In genomic region chr1:12162459-12163137, GRCh38 we compare ENCODE assay signal across 10 cellular contexts. TPM values are rescaled to one million over a fixed set of nuclear protein-coding genes. Genes with fewer than 3 reads are reported as not detected.
A peak's percentile ranks its signal among the peaks of the same experiment; 100 is the strongest.
DNase-seq lines count a peak whose midpoint lies in the region; ATAC-seq and TF ChIP-seq lines count a peak whose summit lies in the region.
"Had no signal": no experiment of that assay in that cellular context is flagged by ENCODE, and none has a peak within 500 bp of the region (broad histone marks: within the 10 kb centered on the region; RNA-seq: fewer than 3 reads in every experiment).

No MANE protein-coding gene starts in this region.

- TF ChIP-seq POLR2A in breast epithelium (IDR thresholded peaks at IDR 0.05): no peak

- H3K9me3 Mint-ChIP-seq in MCF 10A (ENCODE audit: unreplicated experiment): no peaks in the 10 kb centered on the region
- no peaks in the 10 kb centered on the region for H3K9me3 Mint-ChIP-seq in activated T-helper 17 cell treated with anti-CD3 and anti-CD28 coated beads, Interleukin-2, amount 50 U/mL, for 72 hours

- H3K9ac ChIP-seq in mucosa of rectum (ENCODE audit: low read depth in 1 of 2, low read length in 2 of 2): peak overlapping the region; percentile 15 to 33

- no TSS peak for BruUV-seq in MCF 10A (replicated peaks; lab: Mats Ljungman, UMichigan)

- H3K4me1 ChIP-seq in breast epithelium: no peaks in the 10 kb centered on the region
- H3K4me1 ChIP-seq in mucosa of rectum (ENCODE audit: control insufficient read depth in 2 of 2, insufficient read depth in 2 of 2, low read length in 2 of 2): peaks cover 22 to 28% of the 10 kb centered on the region in 2 donors
- H3K4me1 ChIP-seq in upper lobe of right lung: peaks cover 34% of the 10 kb centered on the region

- POLR2A ChIA-PET in MCF 10A (lab: Yijun Ruan, JAX): interaction anchor here (0.6 to 0.9 kb wide), 3 partner anchors 16 to 1893 kb away, joined by 3 read pairs; no protein-coding TSS in a partner anchor

- ATAC-seq in activated T-helper 17 cell treated with anti-CD3 and anti-CD28 coated beads, Interleukin-2, amount 50 U/mL, for 72 hours (replicated peaks): no peak
- no peak for ATAC-seq in upper lobe of right lung

- no peaks in the 10 kb centered on the region for H3K27me3 ChIP-seq in breast epithelium
- H3K27me3 ChIP-seq in mucosa of rectum (ENCODE audit: control insufficient read depth in 2 of 2, insufficient read depth in 2 of 2, low read length in 2 of 2): no peaks in the 10 kb centered on the region
- H3K27me3 ChIP-seq in upper lobe of right lung: no peaks in the 10 kb centered on the region
- H3K27me3 ChIP-seq: MG63 had no signal

- intact Hi-C loops in breast epithelium (cut with DNase I; ENCODE audit: low total_unique reads): no loop called here
- intact Hi-C loops in MCF 10A (cut with micrococcal nuclease): no loop called here
- intact Hi-C loops in upper lobe of right lung (cut with DNase I): no loop called here

- CTCF ChIA-PET in MCF 10A (lab: Yijun Ruan, JAX): interaction anchor here (0.7 to 1.9 kb wide), 3 partner anchors 13 to 44 kb away, joined by 3 to 7 read pairs (median 3); no protein-coding TSS in a partner anchor

- H3K4me3 Mint-ChIP-seq in MCF 10A (ENCODE audit: unreplicated experiment): no peak overlapping the region
- peak overlapping the region; percentile 78 for H3K4me3 Mint-ChIP-seq in activated T-helper 17 cell treated with anti-CD3 and anti-CD28 coated beads, Interleukin-2, amount 50 U/mL, for 72 hours

- no peak overlapping the region for H3K27ac Mint-ChIP-seq in MCF 10A (ENCODE audit: low read depth, unreplicated experiment)
- peak overlapping the region; percentile 85 for H3K27ac Mint-ChIP-seq in activated T-helper 17 cell treated with anti-CD3 and anti-CD28 coated beads, Interleukin-2, amount 50 U/mL, for 72 hours

- H3K27me3 Mint-ChIP-seq in MCF 10A (ENCODE audit: insufficient read depth, unreplicated experiment): peaks cover 9% of the 10 kb centered on the region
- no peaks in the 10 kb centered on the region for H3K27me3 Mint-ChIP-seq in activated T-helper 17 cell treated with anti-CD3 and anti-CD28 coated beads, Interleukin-2, amount 50 U/mL, for 72 hours

- H3K36me3 Mint-ChIP-seq in MCF 10A (ENCODE audit: insufficient read depth, unreplicated experiment): no peaks in the 10 kb centered on the region
- H3K36me3 Mint-ChIP-seq in activated T-helper 17 cell treated with anti-CD3 and anti-CD28 coated beads, Interleukin-2, amount 50 U/mL, for 72 hours (ENCODE audit: low read depth): peaks cover 13% of the 10 kb centered on the region

- H3K27ac ChIP-seq in breast epithelium: peak overlapping the region; percentile 65 to 70
- peak overlapping the region; percentile 59 to 74 for H3K27ac ChIP-seq in mucosa of rectum (ENCODE audit: low read depth in 2 of 2, low read length in 2 of 2)
- H3K27ac ChIP-seq in upper lobe of right lung: peak overlapping the region; percentile 73

- H3K4me3 ChIP-seq in breast epithelium (no peak overlapping the region), mucosa of rectum (ENCODE audit: low read length in 2 of 2) (no peak overlapping the region), upper lobe of right lung (no peak overlapping the region)
- H3K4me3 ChIP-seq: MG63 had no signal

- H3K36me3 ChIP-seq in breast epithelium: no peaks in the 10 kb centered on the region
- no peaks in the 10 kb centered on the region for H3K36me3 ChIP-seq in mucosa of rectum (ENCODE audit: control insufficient read depth in 2 of 2, insufficient read depth in 2 of 2, low read length in 2 of 2)
- no peaks in the 10 kb centered on the region for H3K36me3 ChIP-seq in upper lobe of right lung
- H3K36me3 ChIP-seq: MG63 had no signal

- no peaks in the 10 kb centered on the region for H3K9me3 ChIP-seq in breast epithelium
- no peaks in the 10 kb centered on the region for H3K9me3 ChIP-seq in mucosa of rectum (ENCODE audit: control insufficient read depth in 2 of 2, low read length in 2 of 2)
- H3K9me3 ChIP-seq in upper lobe of right lung: no peaks in the 10 kb centered on the region
- H3K9me3 ChIP-seq: MG63 had no signal

- H3K4me1 Mint-ChIP-seq in MCF 10A (ENCODE audit: insufficient read depth, unreplicated experiment): peaks cover 19% of the 10 kb centered on the region
- H3K4me1 Mint-ChIP-seq in activated T-helper 17 cell treated with anti-CD3 and anti-CD28 coated beads, Interleukin-2, amount 50 U/mL, for 72 hours: peaks cover 36% of the 10 kb centered on the region

- DNase-seq in breast epithelium (ENCODE audit: low spot score in 2 of 2): no peak
- no peak for DNase-seq in MCF 10A (ENCODE audit: unreplicated experiment)
- DNase-seq in upper lobe of right lung: no peak
- DNase-seq in stimulated activated CD4-positive, alpha-beta T cell treated with anti-CD3 and anti-CD28 coated beads, Interleukin-1b, Interleukin-23, amount 100 ng/mL, for 48 hours: no peak
- DNase-seq in NOMO-1 (lab: John Stamatoyannopoulos, UW; ENCODE audit: unreplicated experiment in 2 of 2): no peak
- DNase-seq in SW480 (ENCODE audit: low spot score): no peak
- DNase-seq: H7 had no signal

- TF ChIP-seq CTCF in breast epithelium (IDR thresholded peaks at IDR 0.05): no peak
- no peak for TF ChIP-seq CTCF in MCF 10A (IDR thresholded peaks at IDR 0.05; ENCODE audit: unreplicated experiment)
- TF ChIP-seq CTCF in upper lobe of right lung (IDR thresholded peaks at IDR 0.05): no peak

RNA-seq across cellular contexts. Expression of gene TNFRSF1B, which starts 4.2 kb away (rescaled TPM):
- total RNA-seq in breast epithelium (10 to 100 TPM; 25.0 to 48.8 (median 35.1) TPM), MCF 10A (2022) (0.22 TPM in 1 of 2 replicates, not detected in the other), upper lobe of right lung (62.4 TPM)
- total RNA-seq in activated T-helper 17 cell treated with anti-CD3 and anti-CD28 coated beads, Interleukin-2, amount 50 U/mL, for 72 hours: 100 to 1,000 TPM; 291 to 379 TPM

Comparison
In these comparisons a context has a peak if more than half of its experiments do, and no peak if none do; other contexts are left out.
1. RNA of gene TNFRSF1B, which starts 4.2 kb away (total RNA-seq): 291 to 379 TPM in activated T-helper 17 cell treated with anti-CD3 and anti-CD28 coated beads, Interleukin-2, amount 50 U/mL, for 72 hours, 62.4 TPM in upper lobe of right lung (single experiment) and 25.0 to 48.8 TPM in breast epithelium; 0.22 TPM in MCF 10A; every median in the first group is over 10 times any median in the second.
2. Peak in every context shown above with its lines, with median percentiles within 50 percentile points of each other: H3K27ac ChIP-seq.